Comparison of ENCODE assay signal across 13 cellular contexts in the genomic region with DNA sequence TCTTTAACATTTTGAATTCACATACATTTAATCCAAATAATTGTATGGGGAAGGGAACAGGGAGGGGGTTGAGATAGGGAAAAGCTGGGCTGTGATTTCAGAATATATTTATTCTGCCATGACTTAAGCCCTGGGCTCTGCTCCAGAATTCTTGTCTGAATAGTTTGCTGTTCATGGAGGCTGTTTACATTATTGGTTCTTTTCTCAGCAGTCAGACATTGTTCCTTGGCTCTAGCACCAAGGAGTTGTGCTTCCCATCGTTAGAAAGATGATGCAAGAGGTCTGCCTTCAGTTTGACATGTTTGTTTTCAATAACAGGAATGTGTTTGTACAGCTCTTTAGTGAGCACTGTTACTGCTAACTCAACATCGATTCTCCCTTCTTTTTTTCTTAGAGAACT.
A peak's percentile ranks its signal among the peaks of the same experiment; 100 is the strongest.
DNase-seq lines count a peak whose midpoint lies in the region; ATAC-seq, FAIRE-seq and TF ChIP-seq lines count a peak whose summit lies in the region.
"Had no signal": no experiment of that assay in that cellular context is flagged by ENCODE, and none has a peak within 500 bp of the region (broad histone marks: within the 10 kb centered on the region; RNA-seq: fewer than 3 reads in every experiment).

No MANE protein-coding gene starts in this region.

- dilution Hi-C loops in endothelial cell of umbilical vein (cut with MboI; ENCODE audit: extremely low pct_ligation_motif_present, low sequenced_read_pairs): no loop called here

- no peaks in the 10 kb centered on the region for H4K20me1 ChIP-seq in endothelial cell of umbilical vein (replicated peaks; ENCODE audit: control insufficient read depth, extremely low read depth, insufficient read depth, low read length)

- peaks cover 15% of the 10 kb centered on the region for H3K4me1 ChIP-seq in endothelial cell of umbilical vein (ENCODE audit: control insufficient read depth, extremely low read depth, insufficient read depth, low read length)

- intact Hi-C loops in endothelial cell of umbilical vein (cut with micrococcal nuclease): no loop called here

- no peak overlapping the region for H3K4me2 ChIP-seq in endothelial cell of umbilical vein (ENCODE audit: insufficient read depth, low read length)

- no peak overlapping the region for H3K4me3 ChIP-seq in LNCaP clone FGC (ENCODE audit: low read depth, low read length)
- H3K4me3 ChIP-seq in endothelial cell of umbilical vein (replicated peaks in 1 of 3; ENCODE audit: insufficient read depth in 1 of 3, low read depth in 1 of 3, low read length in 3 of 3): no peak overlapping the region

- H3K4me1 Mint-ChIP-seq in WTC11: peaks cover 5% of the 10 kb centered on the region
- H3K4me1 Mint-ChIP-seq: activated CD8-positive, alpha-beta memory T cell treated with anti-CD3 and anti-CD28 coated beads, Interleukin-2, amount 10 ng/mL, durations not matched to agents 7 days and 5 days had no signal

- no peak overlapping the region for H3K27ac ChIP-seq in endothelial cell of umbilical vein (ENCODE audit: insufficient read depth, low read depth, low read length)

- no peaks in the 10 kb centered on the region for H3K9me3 Mint-ChIP-seq in WTC11

- H3K36me3 ChIP-seq in endothelial cell of umbilical vein (ENCODE audit: control insufficient read depth in 2 of 2, extremely low read depth in 1 of 2, insufficient read depth in 2 of 2, low read length in 2 of 2): no peaks in the 10 kb centered on the region

- H2AFZ ChIP-seq in endothelial cell of umbilical vein (ENCODE audit: low read depth, low read length): no peak overlapping the region

- no peaks in the 10 kb centered on the region for H3K79me2 ChIP-seq in endothelial cell of umbilical vein (ENCODE audit: control insufficient read depth, insufficient read depth, low read length)

- CTCF ChIA-PET in endothelial cell of umbilical vein (lab: Charles Lee): interaction anchor here (0.7 kb wide), 1 partner anchor 442 kb away, joined by 3 read pairs; a partner anchor contains a TSS
- CTCF ChIA-PET in WTC11 (lab: Charles Lee): no interaction called here

- H3K4me3 Mint-ChIP-seq in WTC11: no peak overlapping the region
- H3K4me3 Mint-ChIP-seq: activated CD8-positive, alpha-beta memory T cell treated with anti-CD3 and anti-CD28 coated beads, Interleukin-2, amount 10 ng/mL, durations not matched to agents 7 days and 5 days had no signal

- H3K9me1 ChIP-seq in endothelial cell of umbilical vein (replicated peaks; ENCODE audit: control insufficient read depth, extremely low read depth, insufficient read depth, low read length): no peaks in the 10 kb centered on the region

- no peaks in the 10 kb centered on the region for H3K9me3 ChIP-seq in endothelial cell of umbilical vein (replicated peaks; ENCODE audit: control insufficient read depth, insufficient read depth, low read length)

- BruUV-seq in endothelial cell of umbilical vein (replicated peaks; lab: Mats Ljungman, UMichigan): no TSS peak

- H3K27me3 ChIP-seq in endothelial cell of umbilical vein (ENCODE audit: control insufficient read depth in 2 of 2, insufficient read depth in 2 of 2, low read length in 2 of 2): no peaks in the 10 kb centered on the region

- TF ChIP-seq POLR2A in endothelial cell of umbilical vein (IDR thresholded peaks at IDR 0.05; ENCODE audit: low read depth, low read length): no peak

- peaks cover 3% of the 10 kb centered on the region for H3K36me3 Mint-ChIP-seq in WTC11
- H3K36me3 Mint-ChIP-seq: activated CD8-positive, alpha-beta memory T cell treated with anti-CD3 and anti-CD28 coated beads, Interleukin-2, amount 10 ng/mL, durations not matched to agents 7 days and 5 days had no signal

- POLR2A ChIA-PET in endothelial cell of umbilical vein (lab: Charles Lee) (no interaction called here), WTC11 (lab: Charles Lee) (no interaction called here)

- DNase-seq in A172 (ENCODE audit: low spot score): peak; percentile 57
- DNase-seq in LNCaP clone FGC (ENCODE audit: low read depth): peak; percentile 91
- peak; percentile 67 for DNase-seq in endothelial cell of umbilical vein (ENCODE audit: low read depth, low spot score)
- peak; percentile 42 for DNase-seq in myocyte (ENCODE audit: low read depth)
- no peak for DNase-seq in DMS153 (lab: John Stamatoyannopoulos, UW)
- DNase-seq in NCI-H1417 (lab: John Stamatoyannopoulos, UW): no peak
- no peak for DNase-seq in WTC11 (ENCODE audit: low spot score)
- DNase-seq in effector CD4-positive, alpha-beta T cell: no peak
- DNase-seq: activated CD8-positive, alpha-beta memory T cell treated with anti-CD3 and anti-CD28 coated beads, Interleukin-2, amount 10 ng/mL, durations not matched to agents 7 days and 5 days; aorta; NCI-H1105 treated with DMSO at 0.1 percent for 48 hours; stimulated activated naive CD4-positive, alpha-beta T cell treated with Interleukin-2 at 50 U/mL for 16 hours; T-helper 9 cell had no signal

- no peak for TF ChIP-seq CTCF in LNCaP clone FGC (IDR thresholded peaks at IDR 0.05; ENCODE audit: control insufficient read depth, extremely low read depth, insufficient read depth)
- TF ChIP-seq CTCF in endothelial cell of umbilical vein (IDR thresholded peaks at IDR 0.05; ENCODE audit: extremely low read depth in 1 of 2, insufficient read depth in 1 of 2, low read depth in 1 of 2, low read length in 2 of 2): no peak
- TF ChIP-seq CTCF in WTC11 (IDR thresholded peaks at IDR 0.05): no peak

- H3K27me3 Mint-ChIP-seq in WTC11 (ENCODE audit: low read depth): no peaks in the 10 kb centered on the region

- no peak overlapping the region for H3K9ac ChIP-seq in endothelial cell of umbilical vein (replicated peaks; ENCODE audit: extremely low read depth, insufficient read depth, low read length)

- no peak overlapping the region for H3K27ac Mint-ChIP-seq in WTC11
- H3K27ac Mint-ChIP-seq: activated CD8-positive, alpha-beta memory T cell treated with anti-CD3 and anti-CD28 coated beads, Interleukin-2, amount 10 ng/mL, durations not matched to agents 7 days and 5 days had no signal

- ATAC-seq in WTC11: no peak
- ATAC-seq: activated CD8-positive, alpha-beta memory T cell treated with anti-CD3 and anti-CD28 coated beads, Interleukin-2, amount 10 ng/mL, durations not matched to agents 7 days and 5 days had no signal

- FAIRE-seq in endothelial cell of umbilical vein (lab: Jason Lieb, UNC): no peak

TF ChIP-seq in endothelial cell of umbilical vein, 7 proteins besides CTCF, POLR2A, EP300 and RAD21:
- TF ChIP-seq MYC (IDR thresholded peaks at IDR 0.05; ENCODE audit: low read depth, low read length) (no peak), POLR2AphosphoS5 (IDR thresholded peaks at IDR 0.05; ENCODE audit: insufficient read depth, low read depth, low read length) (no peak), FOS (IDR thresholded peaks at IDR 0.05; ENCODE audit: borderline replicate concordance, insufficient read depth, low read length) (no peak), EZH2 (IDR thresholded peaks at IDR 0.05; ENCODE audit: borderline replicate concordance, low read depth, low read length, severe bottlenecking) (no peak), JUN (IDR thresholded peaks at IDR 0.05; ENCODE audit: borderline replicate concordance, insufficient read depth, insufficient read length, low read depth) (no peak), GATA2 (IDR thresholded peaks at IDR 0.05; ENCODE audit: insufficient read depth, insufficient read length, low read depth, low read length) (no peak)
- TF ChIP-seq, protein P1, sequence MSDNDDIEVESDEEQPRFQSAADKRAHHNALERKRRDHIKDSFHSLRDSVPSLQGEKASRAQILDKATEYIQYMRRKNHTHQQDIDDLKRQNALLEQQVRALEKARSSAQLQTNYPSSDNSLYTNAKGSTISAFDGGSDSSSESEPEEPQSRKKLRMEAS (IDR thresholded peaks at IDR 0.05; ENCODE audit: insufficient read depth, insufficient read length): no peak

TF ChIP-seq in WTC11, 78 proteins besides CTCF, POLR2A, EP300 and RAD21 (continues in another document):
- TF ChIP-seq NFYB (CRISPR knock-in tag; conservative IDR thresholded peaks at IDR 0.05; ENCODE audit: low read depth) (no peak), GTF2I (CRISPR knock-in tag; conservative IDR thresholded peaks at IDR 0.05) (no peak), NR2C2 (CRISPR knock-in tag; IDR thresholded peaks at IDR 0.05) (no peak), ZNF263 (CRISPR knock-in tag; IDR thresholded peaks at IDR 0.05; ENCODE audit: low read depth) (no peak), ETV6 (CRISPR knock-in tag; IDR thresholded peaks at IDR 0.05) (no peak)
- TF ChIP-seq, protein P2, sequence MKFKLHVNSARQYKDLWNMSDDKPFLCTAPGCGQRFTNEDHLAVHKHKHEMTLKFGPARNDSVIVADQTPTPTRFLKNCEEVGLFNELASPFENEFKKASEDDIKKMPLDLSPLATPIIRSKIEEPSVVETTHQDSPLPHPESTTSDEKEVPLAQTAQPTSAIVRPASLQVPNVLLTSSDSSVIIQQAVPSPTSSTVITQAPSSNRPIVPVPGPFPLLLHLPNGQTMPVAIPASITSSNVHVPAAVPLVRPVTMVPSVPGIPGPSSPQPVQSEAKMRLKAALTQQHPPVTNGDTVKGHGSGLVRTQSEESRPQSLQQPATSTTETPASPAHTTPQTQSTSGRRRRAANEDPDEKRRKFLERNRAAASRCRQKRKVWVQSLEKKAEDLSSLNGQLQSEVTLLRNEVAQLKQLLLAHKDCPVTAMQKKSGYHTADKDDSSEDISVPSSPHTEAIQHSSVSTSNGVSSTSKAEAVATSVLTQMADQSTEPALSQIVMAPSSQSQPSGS (CRISPR knock-in tag; IDR thresholded peaks at IDR 0.05; ENCODE audit: borderline replicate concordance, low read depth): no peak
- TF ChIP-seq, protein P3, sequence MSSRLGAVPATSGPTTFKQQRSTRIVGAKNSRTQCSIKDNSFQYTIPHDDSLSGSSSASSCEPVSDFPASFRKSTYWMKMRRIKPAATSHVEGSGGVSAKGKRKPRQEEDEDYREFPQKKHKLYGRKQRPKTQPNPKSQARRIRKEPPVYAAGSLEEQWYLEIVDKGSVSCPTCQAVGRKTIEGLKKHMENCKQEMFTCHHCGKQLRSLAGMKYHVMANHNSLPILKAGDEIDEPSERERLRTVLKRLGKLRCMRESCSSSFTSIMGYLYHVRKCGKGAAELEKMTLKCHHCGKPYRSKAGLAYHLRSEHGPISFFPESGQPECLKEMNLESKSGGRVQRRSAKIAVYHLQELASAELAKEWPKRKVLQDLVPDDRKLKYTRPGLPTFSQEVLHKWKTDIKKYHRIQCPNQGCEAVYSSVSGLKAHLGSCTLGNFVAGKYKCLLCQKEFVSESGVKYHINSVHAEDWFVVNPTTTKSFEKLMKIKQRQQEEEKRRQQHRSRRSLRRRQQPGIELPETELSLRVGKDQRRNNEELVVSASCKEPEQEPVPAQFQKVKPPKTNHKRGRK (CRISPR knock-in tag; IDR thresholded peaks at IDR 0.05; ENCODE audit: borderline replicate concordance): no peak

Comparison
In these comparisons a context has a peak if more than half of its experiments do, and no peak if none do; other contexts are left out.
1. DNase-seq: peak in A172 (single experiment), LNCaP clone FGC (single experiment), endothelial cell of umbilical vein (single experiment) and myocyte (single experiment); none in DMS153 (single experiment), NCI-H1417 (0 of 3), WTC11 (single experiment) and effector CD4-positive, alpha-beta T cell (single experiment).